20 cellular contexts compared by ENCODE assay signal in genomic region chr1:70085451-70085850, GRCh38.
DNase-seq lines count a peak whose midpoint lies in the region; FAIRE-seq and TF ChIP-seq lines count a peak whose summit lies in the region.
"Had no signal": no experiment of that assay in that cellular context is flagged by ENCODE, and none has a peak within 500 bp of the region (broad histone marks: within the 10 kb centered on the region; RNA-seq: fewer than 3 reads in every experiment).

No MANE protein-coding gene starts in this region.

- peak; percentile 23 for FAIRE-seq in kidney (lab: Jason Lieb, UNC)
- FAIRE-seq: A549, D721Med, G401.6, GM12891 had no signal

- H3K27me3 ChIP-seq in ACC112 (ENCODE audit: insufficient read depth, low read length) (no peaks in the 10 kb centered on the region), GM23248 (replicated peaks; ENCODE audit: insufficient read depth) (no peaks in the 10 kb centered on the region)
- H3K27me3 ChIP-seq: BE2C, BLaER1 had no signal

- H3K36me3 ChIP-seq in ACC112 (ENCODE audit: insufficient read depth, low read length) (no peaks in the 10 kb centered on the region), kidney (ENCODE audit: control insufficient read depth in 1 of 2, insufficient read depth in 2 of 2, low read length in 2 of 2) (no peaks in the 10 kb centered on the region), GM23248 (ENCODE audit: low read depth) (0 out of 2 replicates have a peak, but pooled peaks cover 6% of the 10 kb centered on the region)
- H3K36me3 ChIP-seq: BE2C, BLaER1 had no signal

- DNase-seq in M059J (ENCODE audit: low read depth) (peak; percentile 10), kidney (no peak), GM23248 (no peak), activated gamma-delta T cell (lab: John Stamatoyannopoulos, UW) (no peak)
- DNase-seq: ACHN; BE2C; C1 segment of cervical spinal cord; Caco-2; Calu3; CD4-positive, alpha-beta T cell; CD8-positive, alpha-beta T cell; DMS79 treated with DMSO at 0.1 percent for 48 hours; GF-D8 had no signal

- peaks cover 21% of the 10 kb centered on the region for H3K4me1 ChIP-seq in ACC112 (ENCODE audit: control insufficient read depth, insufficient read depth, low read length, unreplicated experiment)
- no peaks in the 10 kb centered on the region for H3K4me1 ChIP-seq in kidney (ENCODE audit: control insufficient read depth in 1 of 2, insufficient read depth in 1 of 2, low read depth in 1 of 2, low read length in 2 of 2)
- peaks cover 8% of the 10 kb centered on the region for H3K4me1 ChIP-seq in GM23248 (ENCODE audit: insufficient read depth)
- H3K4me1 ChIP-seq: A549, BE2C, Caco-2 had no signal

- intact Hi-C loops in kidney (cut with DNase I), result no loop called here

- H3K4me3 ChIP-seq in ACC112 (ENCODE audit: low read depth, low read length) (no peak overlapping the region), kidney (ENCODE audit: low read length in 2 of 2) (no peak overlapping the region), GM23248 (no peak overlapping the region)
- H3K4me3 ChIP-seq: A549, BLaER1 had no signal

- H3K9ac ChIP-seq in kidney (ENCODE audit: low read length in 2 of 2) (no peak overlapping the region), GM23248 (no peak overlapping the region)
- H3K9ac ChIP-seq: BLaER1 had no signal

- no peak for TF ChIP-seq CTCF in kidney (IDR thresholded peaks at IDR 0.05; ENCODE audit: borderline replicate concordance, extremely low read depth, insufficient read depth)

- H3F3A ChIP-seq in GM23248 (ENCODE audit: insufficient read depth), result peaks cover 5% of the 10 kb centered on the region; the same call in 1 of the 2 replicates

- WGBS in GM23248 (ENCODE audit: low coverage in 1 of 2, low lambda C conversion rate in 2 of 2, missing lambda C conversion rate in 2 of 2), 2 experiments, result 88 to 96% methylated on average over 1 of the region's 1 CpG

- H3K79me2 ChIP-seq in ACC112 (ENCODE audit: control insufficient read depth, insufficient read depth, low read length, unreplicated experiment), result no peaks in the 10 kb centered on the region
- no peaks in the 10 kb centered on the region for H3K79me2 ChIP-seq in GM23248 (ENCODE audit: insufficient read depth)

- H3K27ac ChIP-seq in ACC112 (ENCODE audit: low read depth, low read length), result 0 out of 2 replicates have a peak overlapping the region, but pooled peaks have one; percentile 20
- H3K27ac ChIP-seq in kidney (ENCODE audit: low read depth in 2 of 2, low read length in 2 of 2), result no peak overlapping the region
- no peak overlapping the region for H3K27ac ChIP-seq in GM23248
- H3K27ac ChIP-seq: 22Rv1, A549, BLaER1 had no signal

- no peaks in the 10 kb centered on the region for H4K20me1 ChIP-seq in GM23248 (ENCODE audit: insufficient read depth)
- H4K20me1 ChIP-seq: BLaER1 had no signal

- H3K9me3 ChIP-seq in kidney (ENCODE audit: control insufficient read depth in 1 of 2, low read length in 2 of 2), result no peaks in the 10 kb centered on the region
- H3K9me3 ChIP-seq in GM23248 (ENCODE audit: low read depth), result no peaks in the 10 kb centered on the region
- H3K9me3 ChIP-seq: A549, BE2C, Caco-2 had no signal

- H2AFZ ChIP-seq in ACC112 (ENCODE audit: low read length, unreplicated experiment) (no peak overlapping the region), GM23248 (no peak overlapping the region)

- in situ Hi-C loops in GM23248 (cut with MboI), result no loop called here

- no peaks in the 10 kb centered on the region for H3K9me2 ChIP-seq in GM23248 (ENCODE audit: insufficient read depth)

- no peak overlapping the region for H3K4me2 ChIP-seq in GM23248 (ENCODE audit: unreplicated experiment)
- H3K4me2 ChIP-seq: A549, BLaER1 had no signal
